Comparison of ENCODE assay signal across 10 cellular contexts in the genomic region with DNA sequence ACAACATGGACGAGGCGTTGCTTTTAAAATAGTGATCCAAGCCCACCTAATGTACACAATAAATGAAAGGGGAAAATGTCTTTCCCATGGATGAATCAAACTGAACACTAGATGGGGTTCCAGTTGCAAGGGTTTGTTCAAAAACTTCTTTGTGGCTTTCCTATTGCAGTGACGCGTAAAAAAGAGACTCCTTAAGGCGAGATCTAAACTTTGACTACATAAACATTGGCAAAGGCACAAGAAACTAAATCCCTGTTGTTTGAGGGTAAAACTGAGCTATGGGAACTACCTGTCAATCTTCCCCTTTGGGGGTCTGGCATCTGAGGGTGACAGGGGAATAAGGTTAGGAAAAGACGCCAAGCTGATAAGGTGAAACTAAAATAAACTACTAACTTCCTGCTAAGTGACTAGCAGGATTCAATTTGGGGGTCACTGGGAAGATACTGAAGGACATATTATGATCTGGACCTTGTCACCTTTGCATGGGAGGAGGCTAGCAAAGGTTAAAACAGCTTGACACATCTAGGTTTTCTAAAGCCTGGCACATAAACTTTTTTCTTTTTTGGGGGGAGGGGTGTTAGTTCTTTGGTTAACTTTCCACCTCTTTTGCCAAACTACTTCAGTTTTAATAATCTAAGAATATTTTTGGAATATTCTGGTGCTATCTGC. TPM values are rescaled to one million over a fixed set of nuclear protein-coding genes. Genes with fewer than 3 reads are reported as not detected.
A peak's percentile ranks its signal among the peaks of the same experiment; 100 is the strongest.
DNase-seq lines count a peak whose midpoint lies in the region; ATAC-seq and TF ChIP-seq lines count a peak whose summit lies in the region.
"Had no signal": no experiment of that assay in that cellular context is flagged by ENCODE, and none has a peak within 500 bp of the region (broad histone marks: within the 10 kb centered on the region; RNA-seq: fewer than 3 reads in every experiment).

No MANE protein-coding gene starts in this region.

- peaks cover 82% of the 10 kb centered on the region for H3K36me3 ChIP-seq in WERI-Rb-1
- no peaks in the 10 kb centered on the region for H3K36me3 ChIP-seq in smooth muscle cell (ENCODE audit: low read depth)
- no peaks in the 10 kb centered on the region for H3K36me3 ChIP-seq in sigmoid colon
- H3K36me3 ChIP-seq: heart right ventricle had no signal

- H3K4me1 ChIP-seq in smooth muscle cell (ENCODE audit: low read depth) (peaks cover 57% of the 10 kb centered on the region), sigmoid colon (peaks cover 0 to 14% (median 12%) of the 10 kb centered on the region in 4 donors)

- intact Hi-C loops in sigmoid colon (cut with DNase I): no loop called here
- intact Hi-C loops in Right ventricle myocardium superior (cut with DNase I): no loop called here

- peak overlapping the region; percentile 87 for H3K4me2 ChIP-seq in smooth muscle cell

- H3K27me3 ChIP-seq in WERI-Rb-1 (ENCODE audit: insufficient read depth, low read depth, severe bottlenecking) (no peaks in the 10 kb centered on the region), smooth muscle cell (ENCODE audit: low read depth) (peaks cover 8% of the 10 kb centered on the region), sigmoid colon (peaks cover 13 to 76% (median 39%) of the 10 kb centered on the region in 3 donors)

- H3K79me2 ChIP-seq in smooth muscle cell (ENCODE audit: low read depth): peaks cover 71% of the 10 kb centered on the region

- no peak for TF ChIP-seq POLR2A in sigmoid colon (IDR thresholded peaks at IDR 0.05)

- DNase-seq in WERI-Rb-1 (no peak), smooth muscle cell (lab: John Stamatoyannopoulos, UW; ENCODE audit: unreplicated experiment) (no peak), sigmoid colon (no peak), Right ventricle myocardium superior (no peak)
- DNase-seq: heart right ventricle, NCI-H1092 treated with DMSO at 0.1 percent for 48 hours, nucleus accumbens had no signal

- no peaks in the 10 kb centered on the region for H3F3A ChIP-seq in smooth muscle cell (ENCODE audit: low read depth)

- H3K4me3 ChIP-seq in WERI-Rb-1 (ENCODE audit: low read depth, low read length) (peak overlapping the region; percentile 86), iPS-18c (ENCODE audit: insufficient read depth, low read depth, low read length) (0 out of 2 replicates have a peak overlapping the region, but pooled peaks have one; percentile 9), smooth muscle cell (peak overlapping the region; percentile 42), sigmoid colon (no peak overlapping the region)
- H3K4me3 ChIP-seq: heart right ventricle had no signal

- H3K9ac ChIP-seq in smooth muscle cell (ENCODE audit: low read depth): no peak overlapping the region

- peak overlapping the region; percentile 75 for H2AFZ ChIP-seq in smooth muscle cell (ENCODE audit: low read depth)

- H4K20me1 ChIP-seq in smooth muscle cell (ENCODE audit: low read depth): no peaks in the 10 kb centered on the region

- H3K27ac ChIP-seq in WERI-Rb-1 (peak overlapping the region; percentile 98), smooth muscle cell (ENCODE audit: low read depth) (no peak overlapping the region), sigmoid colon (no peak overlapping the region)
- H3K27ac ChIP-seq: heart right ventricle had no signal

- H3K9me3 ChIP-seq in WERI-Rb-1 (ENCODE audit: severe bottlenecking) (no peaks in the 10 kb centered on the region), iPS-18c (ENCODE audit: control insufficient read depth, insufficient read depth, low read length) (peaks cover 2% of the 10 kb centered on the region), smooth muscle cell (replicated peaks; ENCODE audit: low read depth) (no peaks in the 10 kb centered on the region), sigmoid colon (no peaks in the 10 kb centered on the region)
- H3K9me3 ChIP-seq: heart right ventricle had no signal

- 29% methylated on average over 6 of the region's 6 CpGs for WGBS in smooth muscle cell (ENCODE audit: low lambda C conversion rate)
- WGBS in sigmoid colon, 2 donors: 27 to 29% methylated on average over 6 of the region's 6 CpGs

- TF ChIP-seq CTCF in GM12874 (IDR thresholded peaks at IDR 0.05; ENCODE audit: insufficient read depth, low read depth, low read length): 0 out of 2 replicates have a peak, but pooled peaks have one; percentile 3
- peak; percentile 15; the same call in 1 of the 2 replicates for TF ChIP-seq CTCF in WERI-Rb-1 (IDR thresholded peaks at IDR 0.05; ENCODE audit: low read depth, low read length)
- peak; percentile 51 for TF ChIP-seq CTCF in smooth muscle cell (IDR thresholded peaks at IDR 0.05; ENCODE audit: borderline replicate concordance, insufficient read depth, poor library complexity, severe bottlenecking)
- TF ChIP-seq CTCF in sigmoid colon (IDR thresholded peaks at IDR 0.05): no peak

- ATAC-seq in GM18909 (IDR thresholded peaks at IDR 0.05; ENCODE audit: poor library complexity, unreplicated experiment) (no peak), Right ventricle myocardium superior (ENCODE audit: poor library complexity) (no peak)
- ATAC-seq: heart right ventricle had no signal

- TF ChIP-seq EP300 in sigmoid colon (IDR thresholded peaks at IDR 0.05): no peak

RNA-seq across cellular contexts. Expression of gene SALL1, which starts 4.7 kb away (rescaled TPM):
- total RNA-seq in smooth muscle cell (1.7 and 6.2 TPM in 2 replicates), sigmoid colon (not detected), Right ventricle myocardium superior (0.46 TPM)
- polyA plus RNA-seq in smooth muscle cell (1.6 and 2.2 TPM in 2 replicates), sigmoid colon (under 1 TPM; 0.46 to 0.64 (median 0.60) TPM)

Comparison
In these comparisons a context has a peak if more than half of its experiments do, and no peak if none do; other contexts are left out.
1. CTCF ChIP-seq: peak in GM12874 (single experiment), WERI-Rb-1 (single experiment) and smooth muscle cell (single experiment); none in sigmoid colon (0 of 4).
2. H3K4me3 ChIP-seq: peak in WERI-Rb-1 (single experiment), iPS-18c (single experiment) and smooth muscle cell (single experiment); none in sigmoid colon (0 of 4).